Comparison of ENCODE assay signal across 10 cellular contexts in the genomic region with DNA sequence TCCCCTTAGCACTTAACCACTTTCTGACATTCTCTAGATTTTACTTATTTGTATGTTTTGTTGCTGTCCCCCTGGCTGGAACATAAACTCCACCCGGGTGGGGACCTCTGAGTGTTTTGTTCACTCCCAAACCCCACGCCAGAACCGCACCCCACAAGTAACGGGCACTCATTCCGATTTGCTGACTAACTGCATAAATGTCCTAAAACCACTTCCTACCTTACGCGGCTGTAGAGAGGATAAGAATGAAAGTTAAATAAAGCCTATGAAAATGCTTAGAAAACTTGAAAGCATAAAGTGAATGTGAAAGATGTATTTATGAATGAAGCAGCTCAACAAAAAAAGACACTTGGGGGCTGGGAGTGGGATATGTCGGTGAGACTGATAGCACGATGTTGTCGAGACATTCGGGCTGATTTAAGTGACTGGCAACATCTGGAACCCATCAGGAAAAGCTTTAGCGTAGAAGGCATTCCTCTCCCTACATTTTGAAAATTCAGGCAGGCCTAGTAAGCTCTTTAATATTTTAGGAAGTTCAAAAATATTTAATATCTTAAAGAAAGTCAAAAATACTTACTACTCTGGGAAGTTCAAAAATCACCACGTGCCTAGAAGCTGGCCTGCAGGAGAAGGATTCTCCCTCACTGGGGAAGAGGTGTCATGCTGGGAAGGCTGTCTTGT.
DNase-seq lines count a peak whose midpoint lies in the region; ATAC-seq and TF ChIP-seq lines count a peak whose summit lies in the region.
"Had no signal": no experiment of that assay in that cellular context is flagged by ENCODE, and none has a peak within 500 bp of the region (broad histone marks: within the 10 kb centered on the region; RNA-seq: fewer than 3 reads in every experiment).

No MANE protein-coding gene starts in this region.

- H3K4me3 ChIP-seq in Loucy (ENCODE audit: low read length, poor library complexity, severe bottlenecking), result peak overlapping the region; percentile 69
- H3K4me3 ChIP-seq: testis had no signal

- DNase-seq in CD14-positive monocyte (ENCODE audit: low spot score) (no peak), amniotic epithelial cell (ENCODE audit: low read depth) (peak; percentile 74), myocyte (ENCODE audit: low read depth) (peak; percentile 60), NCI-H1436 (lab: John Stamatoyannopoulos, UW) (no peak), COLO829 (ENCODE audit: low spot score) (no peak), NCI-H748 treated with DMSO at 0.1 percent for 48 hours (lab: John Stamatoyannopoulos, UW) (no peak)
- DNase-seq: hypothalamus, testis had no signal

- TF ChIP-seq CTCF in CD14-positive monocyte (IDR thresholded peaks at IDR 0.05) (no peak), Loucy (conservative IDR thresholded peaks at IDR 0.05; ENCODE audit: low read length) (no peak)

- no peak for ATAC-seq in GM19324 (IDR thresholded peaks at IDR 0.05; ENCODE audit: low FRiP score, unreplicated experiment)

- H3K27me3 Mint-ChIP-seq in CD14-positive monocyte (ENCODE audit: low read depth in 3 of 3), result peaks cover 32 to 40% (median 38%) of the 10 kb centered on the region in 3 donors

- no peaks in the 10 kb centered on the region for H3K36me3 Mint-ChIP-seq in CD14-positive monocyte

- no peaks in the 10 kb centered on the region for H3K36me3 ChIP-seq in Loucy (ENCODE audit: insufficient read depth, low read length)

- no peak overlapping the region for H2AFZ ChIP-seq in Loucy (ENCODE audit: low read length)

- intact Hi-C loops in CD14-positive monocyte (cut with micrococcal nuclease), result loop anchor here in 1 of 2 donors (10.0 kb wide), 1 partner anchor 211 kb away; a partner anchor contains a TSS

- H3K9me2 ChIP-seq in Loucy (replicated peaks; ENCODE audit: low read depth, low read length), result no peaks in the 10 kb centered on the region

- H3K4me1 ChIP-seq in Loucy (ENCODE audit: insufficient read depth, low read length, poor library complexity, severe bottlenecking), result peaks cover 65% of the 10 kb centered on the region

- H3K4me2 ChIP-seq in Loucy (ENCODE audit: low read depth, low read length, poor library complexity, severe bottlenecking), result peak overlapping the region; percentile 80

- H3K9me3 ChIP-seq in Loucy (ENCODE audit: insufficient read depth, low read depth, low read length), result no peaks in the 10 kb centered on the region
- H3K9me3 ChIP-seq: testis had no signal

- H4K20me1 ChIP-seq in Loucy (ENCODE audit: insufficient read depth, low read length, poor library complexity, severe bottlenecking), result no peaks in the 10 kb centered on the region

- H3K4me1 Mint-ChIP-seq in CD14-positive monocyte, result peaks cover 47% of the 10 kb centered on the region

- H3K27me3 ChIP-seq in Loucy (ENCODE audit: insufficient read depth, low read length, poor library complexity, severe bottlenecking), result no peaks in the 10 kb centered on the region
- H3K27me3 ChIP-seq: testis had no signal

- H3K79me2 ChIP-seq in Loucy (ENCODE audit: insufficient read depth, low read length), result peaks cover 43% of the 10 kb centered on the region; the same call in 1 of the 2 replicates

- no peak overlapping the region for H3K27ac Mint-ChIP-seq in CD14-positive monocyte

- H3K4me3 Mint-ChIP-seq in CD14-positive monocyte, result peak overlapping the region; percentile 49 to 84

- H3K9ac ChIP-seq in Loucy (ENCODE audit: low read depth, low read length, poor library complexity, severe bottlenecking), result peak overlapping the region; percentile 65

- H3K9me3 Mint-ChIP-seq in CD14-positive monocyte, result peaks cover 0 to 4% (median 0%) of the 10 kb centered on the region in 7 donors

- H3F3A ChIP-seq in Loucy (ENCODE audit: low read depth), result 0 out of 2 replicates have a peak, but pooled peaks cover 6% of the 10 kb centered on the region

Comparison
In these comparisons a context has a peak if more than half of its experiments do, and no peak if none do; other contexts are left out.
1. DNase-seq: peak in amniotic epithelial cell (single experiment) and myocyte (single experiment); none in CD14-positive monocyte (single experiment), NCI-H1436 (single experiment), COLO829 (single experiment) and NCI-H748 treated with DMSO at 0.1 percent for 48 hours (single experiment).